Comparison of ENCODE assay signal across 14 cellular contexts in genomic region chr6:16136086-16136485, GRCh38. TPM values are rescaled to one million over a fixed set of nuclear protein-coding genes. Genes with fewer than 3 reads are reported as not detected.
DNase-seq lines count a peak whose midpoint lies in the region; ATAC-seq, FAIRE-seq and TF ChIP-seq lines count a peak whose summit lies in the region.
"Had no signal": no experiment of that assay in that cellular context is flagged by ENCODE, and none has a peak within 500 bp of the region (broad histone marks: within the 10 kb centered on the region; RNA-seq: fewer than 3 reads in every experiment).

No MANE protein-coding gene starts in this region.

- no peak for TF ChIP-seq POLR2A in esophagus muscularis mucosa (IDR thresholded peaks at IDR 0.05; ENCODE audit: low read depth)

- no peak overlapping the region for H3K27ac ChIP-seq in SK-N-SH (ENCODE audit: low read depth in 2 of 2, low read length in 1 of 2)
- peak overlapping the region in 3 of 4 donors; percentile 55 to 60 (median 59) for H3K27ac ChIP-seq in esophagus muscularis mucosa (replicated peaks in 1 of 4)
- no peak overlapping the region for H3K27ac ChIP-seq in H9 (ENCODE audit: insufficient read length, low read depth, low read length)
- no peak overlapping the region for H3K27ac ChIP-seq in osteoblast (ENCODE audit: low read depth, low read length)
- H3K27ac ChIP-seq: 22Rv1, testis had no signal

- no peak overlapping the region for H3K14ac ChIP-seq in H9 (ENCODE audit: insufficient read depth, low read length)

- H3K4me1 Mint-ChIP-seq in H9 = peaks cover 61 to 68% of the 10 kb centered on the region in 2 experiments

- no peak overlapping the region for H2AK5ac ChIP-seq in H9 (ENCODE audit: insufficient read length, low read length)

- TF ChIP-seq RAD21 in SK-N-SH (IDR thresholded peaks at IDR 0.05; ENCODE audit: low read length) = no peak

- no peak overlapping the region for H3K23ac ChIP-seq in H9 (ENCODE audit: insufficient read length, low read depth, low read length)

- no peak overlapping the region for H2BK120ac ChIP-seq in H9 (ENCODE audit: low read depth, low read length, poor library complexity, severe bottlenecking)

- no peak for FAIRE-seq in RCC 7860 (lab: Jason Lieb, UNC)
- FAIRE-seq: bronchial epithelial cell had no signal

- no peak overlapping the region for H3K9ac ChIP-seq in SK-N-SH
- no peak overlapping the region for H3K9ac ChIP-seq in H9 (ENCODE audit: extremely low read depth, insufficient read length, low read length)

- H3K18ac ChIP-seq in H9 (ENCODE audit: insufficient read length, low read depth, low read length) = no peak overlapping the region

- peaks cover 5% of the 10 kb centered on the region; the same call in 1 of the 2 replicates for H3K27me3 ChIP-seq in SK-N-SH (ENCODE audit: insufficient read depth)
- no peaks in the 10 kb centered on the region for H3K27me3 ChIP-seq in esophagus muscularis mucosa
- H3K27me3 ChIP-seq in H9 (ENCODE audit: insufficient read depth, low read length) = no peaks in the 10 kb centered on the region
- no peaks in the 10 kb centered on the region for H3K27me3 ChIP-seq in osteoblast (ENCODE audit: insufficient read depth, low read length)
- H3K27me3 ChIP-seq: testis had no signal

- no peak overlapping the region for H2BK20ac ChIP-seq in H9 (ENCODE audit: low read depth, low read length, poor library complexity, severe bottlenecking)

- H3F3A ChIP-seq in SK-N-SH (replicated peaks; ENCODE audit: insufficient read depth) = peaks cover 17% of the 10 kb centered on the region

- no peak overlapping the region for H3K4ac ChIP-seq in H9 (ENCODE audit: low read depth, low read length)

- H3K9me3 ChIP-seq in SK-N-SH (no peaks in the 10 kb centered on the region), esophagus muscularis mucosa (no peaks in the 10 kb centered on the region), H9 (ENCODE audit: control insufficient read depth, low read depth, low read length) (no peaks in the 10 kb centered on the region), osteoblast (ENCODE audit: low read depth, low read length) (no peaks in the 10 kb centered on the region)
- H3K9me3 ChIP-seq: testis had no signal

- no peak overlapping the region for H3T11ph ChIP-seq in H9 (ENCODE audit: low read length)

- no peak overlapping the region for H3K56ac ChIP-seq in H9 (ENCODE audit: insufficient read length, low read depth, low read length)

- no peak overlapping the region for H3K27ac Mint-ChIP-seq in H9

- H4K8ac ChIP-seq in H9 (replicated peaks; ENCODE audit: insufficient read length, low read depth, low read length) = no peak overlapping the region

- H3K4me1 ChIP-seq in SK-N-SH (ENCODE audit: control insufficient read depth in 1 of 2, insufficient read depth in 2 of 2, low read depth in 1 of 2, low read length in 1 of 2) (peaks cover 50 to 52% of the 10 kb centered on the region in 2 experiments; a peak in 3 of 4 replicates), esophagus muscularis mucosa (peaks cover 77 to 95% (median 86%) of the 10 kb centered on the region in 4 donors), H9 (ENCODE audit: insufficient read depth, low read length) (peaks cover 11% of the 10 kb centered on the region; the same call in 1 of the 2 replicates), osteoblast (ENCODE audit: insufficient read depth, low read length) (peaks cover 18% of the 10 kb centered on the region)

- no peaks in the 10 kb centered on the region for H3K27me3 Mint-ChIP-seq in H9 (ENCODE audit: low read depth)

- no peak overlapping the region for H2BK12ac ChIP-seq in H9 (ENCODE audit: insufficient read length, low read depth, low read length)

- H3K9me3 Mint-ChIP-seq in H9 = no peaks in the 10 kb centered on the region

- POLR2A ChIA-PET in SK-N-SH (lab: Yijun Ruan, JAX) = no interaction called here

- H3K4me2 ChIP-seq in SK-N-SH = no peak overlapping the region
- H3K4me2 ChIP-seq in H9 (ENCODE audit: insufficient read depth, insufficient read length, low read length) = no peak overlapping the region
- no peak overlapping the region for H3K4me2 ChIP-seq in osteoblast (ENCODE audit: insufficient read depth, low read length)

- no peak overlapping the region for H2BK15ac ChIP-seq in H9 (ENCODE audit: low read depth, low read length)

- H3K4me3 ChIP-seq in SK-N-SH (ENCODE audit: low read depth in 2 of 2, low read length in 1 of 2) = no peak overlapping the region
- H3K4me3 ChIP-seq in esophagus muscularis mucosa = no peak overlapping the region
- H3K4me3 ChIP-seq in osteoblast (ENCODE audit: insufficient read depth, low read length) = no peak overlapping the region
- H3K4me3 ChIP-seq: lung, testis had no signal

- TF ChIP-seq CTCF in SK-N-SH (IDR thresholded peaks at IDR 0.05) = no peak
- no peak for TF ChIP-seq CTCF in esophagus muscularis mucosa (IDR thresholded peaks at IDR 0.05)
- no peak for TF ChIP-seq CTCF in H9 (conservative IDR thresholded peaks at IDR 0.05)
- no peak for TF ChIP-seq CTCF in osteoblast (IDR thresholded peaks at IDR 0.05; ENCODE audit: extremely low read depth, low read depth, low read length)

- H3K4me3 Mint-ChIP-seq in H9 = no peak overlapping the region

- 79% methylated on average over 3 of the region's 3 CpGs for WGBS in SK-N-SH (ENCODE audit: low lambda C conversion rate)
- 84% methylated on average over 3 of the region's 3 CpGs for WGBS in esophagus muscularis mucosa
- WGBS in H9 (ENCODE audit: extremely low coverage, insufficient read length, low lambda C conversion rate) = no CpG with 5 or more reads among the region's 3 CpGs

- CTCF ChIA-PET in SK-N-SH (lab: Yijun Ruan, JAX) = interaction anchor here (1.1 to 2.4 kb wide), 4 partner anchors 8 to 445 kb away, joined by 3 to 6 read pairs (median 4); partner anchors contain the start of gene MYLIP

- intact Hi-C loops in esophagus muscularis mucosa (cut with DNase I) = no loop called here

- H2AFZ ChIP-seq in SK-N-SH (ENCODE audit: low read depth) (no peak overlapping the region), H9 (ENCODE audit: low read length) (no peak overlapping the region), osteoblast (ENCODE audit: low read length) (no peak overlapping the region)

- no peak for ATAC-seq in SK-N-SH treated with all-trans-retinoic acid at 6 μM for 48 hours

- H2BK5ac ChIP-seq in H9 (ENCODE audit: insufficient read length, low read length) = no peak overlapping the region

- H4K91ac ChIP-seq in H9 (ENCODE audit: insufficient read length, low read depth, low read length) = no peak overlapping the region

- peaks cover 6% of the 10 kb centered on the region for H3K79me1 ChIP-seq in H9 (ENCODE audit: insufficient read depth, low read depth, low read length, poor library complexity, severe bottlenecking)

- H3K36me3 Mint-ChIP-seq in H9 (ENCODE audit: insufficient read depth in 1 of 3, low read depth in 3 of 3) = peaks cover 37 to 57% (median 40%) of the 10 kb centered on the region in 3 experiments

- no peaks in the 10 kb centered on the region for H3K23me2 ChIP-seq in H9 (ENCODE audit: insufficient read length, low read depth, low read length, poor library complexity, severe bottlenecking)

- DNase-seq in SK-N-SH = no peak
- DNase-seq in activated CD4-positive, alpha-beta T cell treated with anti-CD3 and anti-CD28 coated beads for 4 hours = peak; percentile 32 to 48
- no peak for DNase-seq in esophagus muscularis mucosa (ENCODE audit: extremely low spot score)
- DNase-seq in stimulated activated naive CD4-positive, alpha-beta T cell treated with Interleukin-2 at 50 U/mL for 16 hours (lab: John Stamatoyannopoulos, UW) = peak; percentile 39
- DNase-seq in H9 = no peak
- DNase-seq in RCC 7860 (ENCODE audit: low spot score) = no peak
- no peak for DNase-seq in osteoblast (ENCODE audit: insufficient read length, low spot score, missing footprints)
- DNase-seq: NCI-H1417 treated with DMSO at 0.1 percent for 48 hours; NK-92 treated with Interleukin-12 subunit alpha and Interleukin-12 subunit beta, amount 100 ng/mL, for 24 hours; testis had no signal

- H4K20me1 ChIP-seq in SK-N-SH (ENCODE audit: insufficient read depth) = peaks cover 21% of the 10 kb centered on the region; the same call in 1 of the 2 replicates
- no peaks in the 10 kb centered on the region for H4K20me1 ChIP-seq in H9 (ENCODE audit: control insufficient read depth, insufficient read depth, insufficient read length)
- peaks cover 6% of the 10 kb centered on the region for H4K20me1 ChIP-seq in osteoblast (ENCODE audit: insufficient read depth, low read length)

- H4K5ac ChIP-seq in H9 (ENCODE audit: insufficient read length, low read depth, low read length) = no peak overlapping the region

- H3K79me2 ChIP-seq in SK-N-SH (ENCODE audit: insufficient read depth) (no peaks in the 10 kb centered on the region), H9 (ENCODE audit: insufficient read depth, low read length) (peaks cover 15% of the 10 kb centered on the region; the same call in 1 of the 2 replicates), osteoblast (ENCODE audit: insufficient read depth, low read length) (no peaks in the 10 kb centered on the region)

- no peaks in the 10 kb centered on the region for H3K9me2 ChIP-seq in SK-N-SH

- H3K36me3 ChIP-seq in SK-N-SH (replicated peaks in 1 of 2; ENCODE audit: control insufficient read depth in 1 of 2, insufficient read depth in 2 of 2, low read length in 1 of 2) (peaks cover 0 to 6% of the 10 kb centered on the region in 2 experiments), esophagus muscularis mucosa (no peaks in the 10 kb centered on the region), osteoblast (ENCODE audit: insufficient read depth, low read length) (no peaks in the 10 kb centered on the region)

- TF ChIP-seq EP300 in SK-N-SH (IDR thresholded peaks at IDR 0.05; ENCODE audit: borderline replicate concordance in 1 of 2, low read depth in 1 of 2, low read length in 1 of 2) (no peak), esophagus muscularis mucosa (IDR thresholded peaks at IDR 0.05) (no peak)

TF ChIP-seq in SK-N-SH, 30 proteins besides CTCF, POLR2A, EP300 and RAD21:
- TF ChIP-seq TCF12 (IDR thresholded peaks at IDR 0.05) (no peak), GATA2 (CRISPR knock-in tag; IDR thresholded peaks at IDR 0.05) (peak; percentile 18; the same call in 1 of the 2 replicates)
TF ChIP-seq in SK-N-SH: peak in this region for 1.

RNA-seq across cellular contexts. Expression of gene MYLIP, which starts 7.2 kb away (rescaled TPM):
- 3.1 and 3.8 TPM in 2 replicates for polyA plus RNA-seq in SK-N-SH (2012; rRNA removed)
- polyA plus RNA-seq in SK-N-SH (2012; cell fraction: cytosol; rRNA removed) = 3.4 TPM in 2 replicates
- 6.3 and 7.0 TPM in 2 replicates for polyA plus RNA-seq in SK-N-SH (2012; cell fraction: nucleus; rRNA removed)
- total RNA-seq in esophagus muscularis mucosa (10 to 100 TPM; 33.5 to 61.8 (median 35.3) TPM), H9 (2021) (27.0 and 27.3 TPM in 2 replicates), osteoblast (10.1 and 13.8 TPM in 2 replicates)

Comparison
In these comparisons a context has a peak if more than half of its experiments do, and no peak if none do; other contexts are left out.
1. DNase-seq: peak in activated CD4-positive, alpha-beta T cell treated with anti-CD3 and anti-CD28 coated beads for 4 hours (2 of 2) and stimulated activated naive CD4-positive, alpha-beta T cell treated with Interleukin-2 at 50 U/mL for 16 hours (single experiment); none in SK-N-SH (single experiment), esophagus muscularis mucosa (single experiment), H9 (single experiment), RCC 7860 (single experiment) and osteoblast (single experiment).
2. H3K27ac ChIP-seq: peak in esophagus muscularis mucosa (3 of 4); none in SK-N-SH (0 of 2), H9 (single experiment) and osteoblast (single experiment).